ENCODE assay signal across 1 cellular context in the genomic region with DNA sequence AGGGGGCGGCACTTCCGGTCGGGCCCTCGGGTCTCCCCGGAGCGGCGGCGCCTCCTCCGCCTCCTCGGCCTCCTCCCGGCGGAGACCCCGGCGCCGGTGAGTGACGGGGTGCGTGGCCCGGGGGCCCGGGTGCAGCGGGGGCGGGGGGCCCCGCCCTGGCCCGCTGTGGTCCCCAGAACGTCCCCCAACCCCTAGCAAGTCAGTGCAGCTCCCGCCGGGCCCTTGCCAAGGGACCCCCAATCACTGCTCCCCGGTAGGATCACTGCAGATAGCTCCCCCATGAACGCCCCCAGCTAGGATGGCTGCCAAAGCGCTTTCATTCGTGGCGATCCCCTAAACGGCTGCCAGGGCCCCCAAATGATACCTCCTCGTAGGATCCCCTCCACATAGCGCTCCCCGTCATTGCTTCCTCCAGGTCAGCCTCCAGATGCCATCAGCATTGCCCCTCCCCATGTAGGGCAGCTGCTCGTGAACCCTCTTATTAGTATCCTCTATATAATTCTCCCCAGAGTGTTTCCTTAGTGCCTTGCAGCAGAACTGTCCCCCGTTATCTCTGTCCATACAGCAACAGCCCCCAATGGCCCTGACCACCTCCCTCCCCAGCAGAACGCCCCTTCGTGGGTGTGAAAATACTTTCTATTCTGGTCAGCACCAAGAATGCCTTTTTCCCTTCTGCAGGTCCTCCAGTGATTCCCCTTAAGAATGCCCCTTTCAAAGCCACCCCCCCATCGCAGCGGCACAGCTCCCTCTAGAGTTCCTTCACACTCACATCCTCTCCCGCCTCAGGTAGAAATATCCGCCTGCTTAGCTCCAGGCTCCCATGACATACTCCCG.
TF ChIP-seq lines count a peak whose summit lies in the region.

A gene (plus strand): TSS at position 11 of the 834 bp plus-strand sequence. CDS start 7,972 bp downstream, outside the sequence.

TF ChIP-seq in HEK293, 187 proteins besides CTCF, POLR2A, EP300 and RAD21 (continued from another document):
- TF ChIP-seq SP2 (tag by site-specific recombination; IDR thresholded peaks at IDR 0.05), result peak; percentile 51
- peak; percentile 60 for TF ChIP-seq ZNF600 (tag by site-specific recombination; IDR thresholded peaks at IDR 0.05)
- TF ChIP-seq, protein P1, sequence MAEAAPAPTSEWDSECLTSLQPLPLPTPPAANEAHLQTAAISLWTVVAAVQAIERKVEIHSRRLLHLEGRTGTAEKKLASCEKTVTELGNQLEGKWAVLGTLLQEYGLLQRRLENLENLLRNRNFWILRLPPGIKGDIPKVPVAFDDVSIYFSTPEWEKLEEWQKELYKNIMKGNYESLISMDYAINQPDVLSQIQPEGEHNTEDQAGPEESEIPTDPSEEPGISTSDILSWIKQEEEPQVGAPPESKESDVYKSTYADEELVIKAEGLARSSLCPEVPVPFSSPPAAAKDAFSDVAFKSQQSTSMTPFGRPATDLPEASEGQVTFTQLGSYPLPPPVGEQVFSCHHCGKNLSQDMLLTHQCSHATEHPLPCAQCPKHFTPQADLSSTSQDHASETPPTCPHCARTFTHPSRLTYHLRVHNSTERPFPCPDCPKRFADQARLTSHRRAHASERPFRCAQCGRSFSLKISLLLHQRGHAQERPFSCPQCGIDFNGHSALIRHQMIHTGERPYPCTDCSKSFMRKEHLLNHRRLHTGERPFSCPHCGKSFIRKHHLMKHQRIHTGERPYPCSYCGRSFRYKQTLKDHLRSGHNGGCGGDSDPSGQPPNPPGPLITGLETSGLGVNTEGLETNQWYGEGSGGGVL (tag by site-specific recombination; IDR thresholded peaks at IDR 0.05), result peak; percentile 80
- TF ChIP-seq ZNF837 (tag by site-specific recombination; IDR thresholded peaks at IDR 0.05), result no peak
- peak; percentile 44; the same call in 1 of the 2 replicates for TF ChIP-seq ZNF394 (tag by site-specific recombination; IDR thresholded peaks at IDR 0.05; ENCODE audit: borderline replicate concordance)
- TF ChIP-seq MZF1 (tag by site-specific recombination; IDR thresholded peaks at IDR 0.05; ENCODE audit: borderline replicate concordance), result 0 out of 2 replicates have a peak, but pooled peaks have one; percentile 46
- TF ChIP-seq ZNF660 (tag by site-specific recombination; IDR thresholded peaks at IDR 0.05), result peak; percentile 78
- no peak for TF ChIP-seq ZNF184 (tag by site-specific recombination; IDR thresholded peaks at IDR 0.05)
- no peak for TF ChIP-seq ZNF561 (tag by site-specific recombination; IDR thresholded peaks at IDR 0.05; ENCODE audit: borderline replicate concordance)
- no peak for TF ChIP-seq ZNF585B (tag by site-specific recombination; IDR thresholded peaks at IDR 0.05)
- 0 out of 2 replicates have a peak, but pooled peaks have one; percentile 8 for TF ChIP-seq ZNF623 (tag by site-specific recombination; IDR thresholded peaks at IDR 0.05)
- TF ChIP-seq ZBTB20 (tag by site-specific recombination; IDR thresholded peaks at IDR 0.05), result peak; percentile 31; the same call in 1 of the 2 replicates
- TF ChIP-seq, protein P2, sequence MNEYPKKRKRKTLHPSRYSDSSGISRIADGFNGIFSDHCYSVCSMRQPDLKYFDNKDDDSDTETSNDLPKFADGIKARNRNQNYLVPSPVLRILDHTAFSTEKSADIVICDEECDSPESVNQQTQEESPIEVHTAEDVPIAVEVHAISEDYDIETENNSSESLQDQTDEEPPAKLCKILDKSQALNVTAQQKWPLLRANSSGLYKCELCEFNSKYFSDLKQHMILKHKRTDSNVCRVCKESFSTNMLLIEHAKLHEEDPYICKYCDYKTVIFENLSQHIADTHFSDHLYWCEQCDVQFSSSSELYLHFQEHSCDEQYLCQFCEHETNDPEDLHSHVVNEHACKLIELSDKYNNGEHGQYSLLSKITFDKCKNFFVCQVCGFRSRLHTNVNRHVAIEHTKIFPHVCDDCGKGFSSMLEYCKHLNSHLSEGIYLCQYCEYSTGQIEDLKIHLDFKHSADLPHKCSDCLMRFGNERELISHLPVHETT (tag by site-specific recombination; IDR thresholded peaks at IDR 0.05), result peak; percentile 36; the same call in 1 of the 2 replicates
- peak; percentile 94 for TF ChIP-seq ZNF2 (tag by site-specific recombination; IDR thresholded peaks at IDR 0.05)
- TF ChIP-seq KLF16 (tag by site-specific recombination; IDR thresholded peaks at IDR 0.05), result peak; percentile 65; the same call in 1 of the 2 replicates
- TF ChIP-seq ZNF366 (tag by site-specific recombination; conservative IDR thresholded peaks at IDR 0.05), result peak; percentile 74
- peak; percentile 65 for TF ChIP-seq GLIS2 (tag by site-specific recombination; IDR thresholded peaks at IDR 0.05)
- TF ChIP-seq, protein P3, sequence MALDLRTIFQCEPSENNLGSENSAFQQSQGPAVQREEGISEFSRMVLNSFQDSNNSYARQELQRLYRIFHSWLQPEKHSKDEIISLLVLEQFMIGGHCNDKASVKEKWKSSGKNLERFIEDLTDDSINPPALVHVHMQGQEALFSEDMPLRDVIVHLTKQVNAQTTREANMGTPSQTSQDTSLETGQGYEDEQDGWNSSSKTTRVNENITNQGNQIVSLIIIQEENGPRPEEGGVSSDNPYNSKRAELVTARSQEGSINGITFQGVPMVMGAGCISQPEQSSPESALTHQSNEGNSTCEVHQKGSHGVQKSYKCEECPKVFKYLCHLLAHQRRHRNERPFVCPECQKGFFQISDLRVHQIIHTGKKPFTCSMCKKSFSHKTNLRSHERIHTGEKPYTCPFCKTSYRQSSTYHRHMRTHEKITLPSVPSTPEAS (tag by site-specific recombination; IDR thresholded peaks at IDR 0.05), result no peak
- peak; percentile 36; the same call in 1 of the 2 replicates for TF ChIP-seq EGR2 (tag by site-specific recombination; IDR thresholded peaks at IDR 0.05; ENCODE audit: low read depth)
- TF ChIP-seq, protein P4, sequence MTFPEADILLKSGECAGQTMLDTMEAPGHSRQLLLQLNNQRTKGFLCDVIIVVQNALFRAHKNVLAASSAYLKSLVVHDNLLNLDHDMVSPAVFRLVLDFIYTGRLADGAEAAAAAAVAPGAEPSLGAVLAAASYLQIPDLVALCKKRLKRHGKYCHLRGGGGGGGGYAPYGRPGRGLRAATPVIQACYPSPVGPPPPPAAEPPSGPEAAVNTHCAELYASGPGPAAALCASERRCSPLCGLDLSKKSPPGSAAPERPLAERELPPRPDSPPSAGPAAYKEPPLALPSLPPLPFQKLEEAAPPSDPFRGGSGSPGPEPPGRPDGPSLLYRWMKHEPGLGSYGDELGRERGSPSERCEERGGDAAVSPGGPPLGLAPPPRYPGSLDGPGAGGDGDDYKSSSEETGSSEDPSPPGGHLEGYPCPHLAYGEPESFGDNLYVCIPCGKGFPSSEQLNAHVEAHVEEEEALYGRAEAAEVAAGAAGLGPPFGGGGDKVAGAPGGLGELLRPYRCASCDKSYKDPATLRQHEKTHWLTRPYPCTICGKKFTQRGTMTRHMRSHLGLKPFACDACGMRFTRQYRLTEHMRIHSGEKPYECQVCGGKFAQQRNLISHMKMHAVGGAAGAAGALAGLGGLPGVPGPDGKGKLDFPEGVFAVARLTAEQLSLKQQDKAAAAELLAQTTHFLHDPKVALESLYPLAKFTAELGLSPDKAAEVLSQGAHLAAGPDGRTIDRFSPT (tag by site-specific recombination; IDR thresholded peaks at IDR 0.05), result peak; percentile 64; the same call in 1 of the 2 replicates
- TF ChIP-seq ZNF24 (tag by site-specific recombination; IDR thresholded peaks at IDR 0.05), result peak; percentile 54; the same call in 1 of the 2 replicates
- no peak for TF ChIP-seq RBAK (tag by site-specific recombination; IDR thresholded peaks at IDR 0.05)
- 0 out of 2 replicates have a peak, but pooled peaks have one; percentile 47 for TF ChIP-seq ZEB2 (tag by site-specific recombination; IDR thresholded peaks at IDR 0.05)
- TF ChIP-seq, protein P5, sequence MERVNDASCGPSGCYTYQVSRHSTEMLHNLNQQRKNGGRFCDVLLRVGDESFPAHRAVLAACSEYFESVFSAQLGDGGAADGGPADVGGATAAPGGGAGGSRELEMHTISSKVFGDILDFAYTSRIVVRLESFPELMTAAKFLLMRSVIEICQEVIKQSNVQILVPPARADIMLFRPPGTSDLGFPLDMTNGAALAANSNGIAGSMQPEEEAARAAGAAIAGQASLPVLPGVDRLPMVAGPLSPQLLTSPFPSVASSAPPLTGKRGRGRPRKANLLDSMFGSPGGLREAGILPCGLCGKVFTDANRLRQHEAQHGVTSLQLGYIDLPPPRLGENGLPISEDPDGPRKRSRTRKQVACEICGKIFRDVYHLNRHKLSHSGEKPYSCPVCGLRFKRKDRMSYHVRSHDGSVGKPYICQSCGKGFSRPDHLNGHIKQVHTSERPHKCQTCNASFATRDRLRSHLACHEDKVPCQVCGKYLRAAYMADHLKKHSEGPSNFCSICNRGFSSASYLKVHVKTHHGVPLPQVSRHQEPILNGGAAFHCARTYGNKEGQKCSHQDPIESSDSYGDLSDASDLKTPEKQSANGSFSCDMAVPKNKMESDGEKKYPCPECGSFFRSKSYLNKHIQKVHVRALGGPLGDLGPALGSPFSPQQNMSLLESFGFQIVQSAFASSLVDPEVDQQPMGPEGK (tag by site-specific recombination; IDR thresholded peaks at IDR 0.05), result peak; percentile 93
- 0 out of 2 replicates have a peak, but pooled peaks have one; percentile 52 for TF ChIP-seq ZXDB (tag by site-specific recombination; IDR thresholded peaks at IDR 0.05)
- TF ChIP-seq, protein P6, sequence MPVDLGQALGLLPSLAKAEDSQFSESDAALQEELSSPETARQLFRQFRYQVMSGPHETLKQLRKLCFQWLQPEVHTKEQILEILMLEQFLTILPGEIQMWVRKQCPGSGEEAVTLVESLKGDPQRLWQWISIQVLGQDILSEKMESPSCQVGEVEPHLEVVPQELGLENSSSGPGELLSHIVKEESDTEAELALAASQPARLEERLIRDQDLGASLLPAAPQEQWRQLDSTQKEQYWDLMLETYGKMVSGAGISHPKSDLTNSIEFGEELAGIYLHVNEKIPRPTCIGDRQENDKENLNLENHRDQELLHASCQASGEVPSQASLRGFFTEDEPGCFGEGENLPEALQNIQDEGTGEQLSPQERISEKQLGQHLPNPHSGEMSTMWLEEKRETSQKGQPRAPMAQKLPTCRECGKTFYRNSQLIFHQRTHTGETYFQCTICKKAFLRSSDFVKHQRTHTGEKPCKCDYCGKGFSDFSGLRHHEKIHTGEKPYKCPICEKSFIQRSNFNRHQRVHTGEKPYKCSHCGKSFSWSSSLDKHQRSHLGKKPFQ (tag by site-specific recombination; IDR thresholded peaks at IDR 0.05), result no peak
- no peak for TF ChIP-seq ZNF37A (tag by site-specific recombination; IDR thresholded peaks at IDR 0.05)
- TF ChIP-seq ZBTB17 (tag by site-specific recombination; IDR thresholded peaks at IDR 0.05), result peak; percentile 75
- 0 out of 2 replicates have a peak, but pooled peaks have one; percentile 18 for TF ChIP-seq ZBTB8A (tag by site-specific recombination; IDR thresholded peaks at IDR 0.05)
- no peak; the same call in 1 of the 2 replicates for TF ChIP-seq ZNF501 (tag by site-specific recombination; IDR thresholded peaks at IDR 0.05)
- TF ChIP-seq GLIS1 (tag by site-specific recombination; IDR thresholded peaks at IDR 0.05), result peak; percentile 59
- TF ChIP-seq, protein P7, sequence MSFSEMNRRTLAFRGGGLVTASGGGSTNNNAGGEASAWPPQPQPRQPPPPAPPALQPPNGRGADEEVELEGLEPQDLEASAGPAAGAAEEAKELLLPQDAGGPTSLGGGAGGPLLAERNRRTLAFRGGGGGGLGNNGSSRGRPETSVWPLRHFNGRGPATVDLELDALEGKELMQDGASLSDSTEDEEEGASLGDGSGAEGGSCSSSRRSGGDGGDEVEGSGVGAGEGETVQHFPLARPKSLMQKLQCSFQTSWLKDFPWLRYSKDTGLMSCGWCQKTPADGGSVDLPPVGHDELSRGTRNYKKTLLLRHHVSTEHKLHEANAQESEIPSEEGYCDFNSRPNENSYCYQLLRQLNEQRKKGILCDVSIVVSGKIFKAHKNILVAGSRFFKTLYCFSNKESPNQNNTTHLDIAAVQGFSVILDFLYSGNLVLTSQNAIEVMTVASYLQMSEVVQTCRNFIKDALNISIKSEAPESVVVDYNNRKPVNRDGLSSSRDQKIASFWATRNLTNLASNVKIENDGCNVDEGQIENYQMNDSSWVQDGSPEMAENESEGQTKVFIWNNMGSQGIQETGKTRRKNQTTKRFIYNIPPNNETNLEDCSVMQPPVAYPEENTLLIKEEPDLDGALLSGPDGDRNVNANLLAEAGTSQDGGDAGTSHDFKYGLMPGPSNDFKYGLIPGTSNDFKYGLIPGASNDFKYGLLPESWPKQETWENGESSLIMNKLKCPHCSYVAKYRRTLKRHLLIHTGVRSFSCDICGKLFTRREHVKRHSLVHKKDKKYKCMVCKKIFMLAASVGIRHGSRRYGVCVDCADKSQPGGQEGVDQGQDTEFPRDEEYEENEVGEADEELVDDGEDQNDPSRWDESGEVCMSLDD (tag by site-specific recombination; IDR thresholded peaks at IDR 0.05), result peak; percentile 77
- TF ChIP-seq SP7 (tag by site-specific recombination; IDR thresholded peaks at IDR 0.05), result peak; percentile 41; the same call in 1 of the 2 replicates
- TF ChIP-seq SP3 (tag by site-specific recombination; IDR thresholded peaks at IDR 0.05), result peak; percentile 54
- TF ChIP-seq ZNF654 (tag by site-specific recombination; IDR thresholded peaks at IDR 0.05; ENCODE audit: low read depth), result peak; percentile 84
- TF ChIP-seq, protein P8, sequence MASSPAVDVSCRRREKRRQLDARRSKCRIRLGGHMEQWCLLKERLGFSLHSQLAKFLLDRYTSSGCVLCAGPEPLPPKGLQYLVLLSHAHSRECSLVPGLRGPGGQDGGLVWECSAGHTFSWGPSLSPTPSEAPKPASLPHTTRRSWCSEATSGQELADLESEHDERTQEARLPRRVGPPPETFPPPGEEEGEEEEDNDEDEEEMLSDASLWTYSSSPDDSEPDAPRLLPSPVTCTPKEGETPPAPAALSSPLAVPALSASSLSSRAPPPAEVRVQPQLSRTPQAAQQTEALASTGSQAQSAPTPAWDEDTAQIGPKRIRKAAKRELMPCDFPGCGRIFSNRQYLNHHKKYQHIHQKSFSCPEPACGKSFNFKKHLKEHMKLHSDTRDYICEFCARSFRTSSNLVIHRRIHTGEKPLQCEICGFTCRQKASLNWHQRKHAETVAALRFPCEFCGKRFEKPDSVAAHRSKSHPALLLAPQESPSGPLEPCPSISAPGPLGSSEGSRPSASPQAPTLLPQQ (tag by site-specific recombination; IDR thresholded peaks at IDR 0.05), result peak; percentile 77
TF ChIP-seq in HEK293: peak in this region for 34.
